ENCODE assay signal across 1 cellular context in the genomic region with DNA sequence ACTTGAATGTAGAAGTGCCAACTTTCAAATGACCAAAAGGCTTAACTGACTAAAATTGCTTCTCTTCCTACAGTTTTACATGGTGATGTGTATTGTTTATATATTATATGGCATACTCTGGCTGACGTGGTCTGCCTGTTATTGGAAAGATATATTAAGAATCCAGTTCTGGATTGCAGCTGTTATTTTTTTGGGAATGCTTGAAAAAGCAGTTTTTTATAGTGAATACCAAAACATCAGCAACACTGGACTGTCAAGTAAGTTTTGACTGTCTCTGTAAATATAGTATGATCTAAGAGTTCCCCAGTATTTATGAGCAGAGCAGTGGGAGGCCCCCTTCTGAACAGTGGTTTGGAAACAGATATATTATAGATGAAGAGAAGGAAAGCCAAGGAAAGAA.
TF ChIP-seq lines count a peak whose summit lies in the region.

No MANE protein-coding gene starts in this region.

TF ChIP-seq in IMR-90, 13 proteins besides CTCF, POLR2A, EP300 and RAD21:
- TF ChIP-seq, protein P1, sequence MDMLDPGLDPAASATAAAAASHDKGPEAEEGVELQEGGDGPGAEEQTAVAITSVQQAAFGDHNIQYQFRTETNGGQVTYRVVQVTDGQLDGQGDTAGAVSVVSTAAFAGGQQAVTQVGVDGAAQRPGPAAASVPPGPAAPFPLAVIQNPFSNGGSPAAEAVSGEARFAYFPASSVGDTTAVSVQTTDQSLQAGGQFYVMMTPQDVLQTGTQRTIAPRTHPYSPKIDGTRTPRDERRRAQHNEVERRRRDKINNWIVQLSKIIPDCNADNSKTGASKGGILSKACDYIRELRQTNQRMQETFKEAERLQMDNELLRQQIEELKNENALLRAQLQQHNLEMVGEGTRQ (IDR thresholded peaks at IDR 0.05; ENCODE audit: low read depth, low read length), result no peak
- TF ChIP-seq RFX5 (IDR thresholded peaks at IDR 0.05; ENCODE audit: low read depth, low read length) (no peak), CHD1 (IDR thresholded peaks at IDR 0.05; ENCODE audit: low read depth, low read length) (no peak), RCOR1 (IDR thresholded peaks at IDR 0.05; ENCODE audit: insufficient replicate concordance, low read length) (no peak), MXI1 (IDR thresholded peaks at IDR 0.05; ENCODE audit: borderline replicate concordance, low read depth, low read length) (no peak), CEBPB (IDR thresholded peaks at IDR 0.05; ENCODE audit: low read depth, low read length) (no peak), BHLHE40 (IDR thresholded peaks at IDR 0.05; ENCODE audit: low read depth, low read length) (no peak), MAFK (IDR thresholded peaks at IDR 0.05; ENCODE audit: low read depth, low read length) (no peak), FOS (IDR thresholded peaks at IDR 0.05; ENCODE audit: low read depth, low read length) (no peak), MAZ (IDR thresholded peaks at IDR 0.05; ENCODE audit: borderline replicate concordance, low read depth, low read length) (no peak), SMC3 (IDR thresholded peaks at IDR 0.05; ENCODE audit: low read depth, low read length) (no peak)
- TF ChIP-seq, protein P2, sequence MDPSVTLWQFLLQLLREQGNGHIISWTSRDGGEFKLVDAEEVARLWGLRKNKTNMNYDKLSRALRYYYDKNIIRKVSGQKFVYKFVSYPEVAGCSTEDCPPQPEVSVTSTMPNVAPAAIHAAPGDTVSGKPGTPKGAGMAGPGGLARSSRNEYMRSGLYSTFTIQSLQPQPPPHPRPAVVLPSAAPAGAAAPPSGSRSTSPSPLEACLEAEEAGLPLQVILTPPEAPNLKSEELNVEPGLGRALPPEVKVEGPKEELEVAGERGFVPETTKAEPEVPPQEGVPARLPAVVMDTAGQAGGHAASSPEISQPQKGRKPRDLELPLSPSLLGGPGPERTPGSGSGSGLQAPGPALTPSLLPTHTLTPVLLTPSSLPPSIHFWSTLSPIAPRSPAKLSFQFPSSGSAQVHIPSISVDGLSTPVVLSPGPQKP (IDR thresholded peaks at IDR 0.05; ENCODE audit: borderline replicate concordance, low read depth, low read length), result no peak
